15 cellular contexts compared by ENCODE assay signal in genomic region chr6:168699631-168700315, GRCh38.
DNase-seq lines count a peak whose midpoint lies in the region; ATAC-seq and TF ChIP-seq lines count a peak whose summit lies in the region.
"Had no signal": no experiment of that assay in that cellular context is flagged by ENCODE, and none has a peak within 500 bp of the region (broad histone marks: within the 10 kb centered on the region; RNA-seq: fewer than 3 reads in every experiment).

No MANE protein-coding gene starts in this region.

- intact Hi-C loops in aorta (cut with DNase I) = no loop called here

- H3K4me1 ChIP-seq in SK-N-SH (ENCODE audit: control insufficient read depth in 1 of 2, insufficient read depth in 2 of 2, low read depth in 1 of 2, low read length in 1 of 2) (peaks cover 0 to 40% of the 10 kb centered on the region in 2 experiments; a peak in 1 of 4 replicates), aorta (ENCODE audit: control insufficient read depth in 1 of 2, insufficient read depth in 2 of 2, low read length in 2 of 2) (no peaks in the 10 kb centered on the region)
- H3K4me1 ChIP-seq: gastrocnemius medialis had no signal

- DNase-seq in SK-N-SH (peak; percentile 79), globus pallidus (ENCODE audit: low spot score) (peak; percentile 78), nucleus accumbens (lab: John Stamatoyannopoulos, UW) (peak in 51 of 56 donors; percentile 13 to 81 (median 44)), aorta (peak; percentile 63 to 80), NCI-H82 (lab: John Stamatoyannopoulos, UW) (no peak)
- DNase-seq in activated naive CD8-positive, alpha-beta T cell treated with anti-CD3 and anti-CD28 coated beads, Interleukin-2, amount 50 U/mL, for 24 hours = no peak
- DNase-seq: CD8-positive, alpha-beta memory T cell; gastrocnemius medialis; left cardiac atrium; naive thymus-derived CD4-positive, alpha-beta T cell; stimulated activated naive CD8-positive, alpha-beta T cell treated with anti-CD3 and anti-CD28 coated beads, Interleukin-15, amount 100 ng/mL, for 72 hours had no signal

- no peaks in the 10 kb centered on the region for H4K20me1 ChIP-seq in SK-N-SH (ENCODE audit: insufficient read depth)

- no peak overlapping the region for H3K27ac Mint-ChIP-seq in activated naive CD8-positive, alpha-beta T cell treated with anti-CD3 and anti-CD28 coated beads, Interleukin-2, amount 50 U/mL, for 24 hours
- H3K27ac Mint-ChIP-seq: activated T-helper 1 cell treated with anti-CD3 and anti-CD28 coated beads, Interleukin-12 subunit alpha, Interleukin-12 subunit beta, Interleukin-2, Interleukin-4 antibody, amounts not matched to agents 30 ng/mL and 10 ng/mL and 1 ng/mL, durations not matched to agents 14 hours and 24 hours and 36 hours; CD8-positive, alpha-beta memory T cell; naive thymus-derived CD4-positive, alpha-beta T cell; stimulated activated naive CD8-positive, alpha-beta T cell treated with anti-CD3 and anti-CD28 coated beads, Interleukin-15, amount 100 ng/mL, for 72 hours had no signal

- no peak for TF ChIP-seq RAD21 in SK-N-SH (IDR thresholded peaks at IDR 0.05; ENCODE audit: low read length)

- H3K9me3 Mint-ChIP-seq in activated naive CD8-positive, alpha-beta T cell treated with anti-CD3 and anti-CD28 coated beads, Interleukin-2, amount 50 U/mL, for 24 hours = peaks cover 3% of the 10 kb centered on the region
- H3K9me3 Mint-ChIP-seq: activated T-helper 1 cell treated with anti-CD3 and anti-CD28 coated beads, Interleukin-12 subunit alpha, Interleukin-12 subunit beta, Interleukin-2, Interleukin-4 antibody, amounts not matched to agents 30 ng/mL and 10 ng/mL and 1 ng/mL, durations not matched to agents 14 hours and 24 hours and 36 hours; stimulated activated naive CD8-positive, alpha-beta T cell treated with anti-CD3 and anti-CD28 coated beads, Interleukin-15, amount 100 ng/mL, for 72 hours had no signal

- no peaks in the 10 kb centered on the region for H3K36me3 ChIP-seq in SK-N-SH (replicated peaks in 1 of 2; ENCODE audit: control insufficient read depth in 1 of 2, insufficient read depth in 2 of 2, low read length in 1 of 2)
- no peaks in the 10 kb centered on the region for H3K36me3 ChIP-seq in aorta (ENCODE audit: control insufficient read depth in 1 of 2, insufficient read depth in 2 of 2, low read length in 1 of 2)
- H3K36me3 ChIP-seq: gastrocnemius medialis had no signal

- CTCF ChIA-PET in SK-N-SH (lab: Yijun Ruan, JAX) = interaction anchor here (1.5 to 5.6 kb wide), 2 partner anchors 11 to 12 kb away, joined by 4 to 50 read pairs; no protein-coding TSS in a partner anchor

- H2AFZ ChIP-seq in SK-N-SH (ENCODE audit: low read depth) = no peak overlapping the region

- no peaks in the 10 kb centered on the region for H3K79me2 ChIP-seq in SK-N-SH (ENCODE audit: insufficient read depth)

- peaks cover 3% of the 10 kb centered on the region for H3K27me3 Mint-ChIP-seq in activated naive CD8-positive, alpha-beta T cell treated with anti-CD3 and anti-CD28 coated beads, Interleukin-2, amount 50 U/mL, for 24 hours

- WGBS in SK-N-SH (ENCODE audit: low lambda C conversion rate) = 23% methylated on average over 8 of the region's 15 CpGs
- WGBS in aorta, 2 donors = 15 to 16% methylated on average over 15 of the region's 15 CpGs

- no peak for TF ChIP-seq CTCF in SK-N-SH (IDR thresholded peaks at IDR 0.05)

- H3K4me3 Mint-ChIP-seq in activated naive CD8-positive, alpha-beta T cell treated with anti-CD3 and anti-CD28 coated beads, Interleukin-2, amount 50 U/mL, for 24 hours = no peak overlapping the region
- H3K4me3 Mint-ChIP-seq: activated T-helper 1 cell treated with anti-CD3 and anti-CD28 coated beads, Interleukin-12 subunit alpha, Interleukin-12 subunit beta, Interleukin-2, Interleukin-4 antibody, amounts not matched to agents 30 ng/mL and 10 ng/mL and 1 ng/mL, durations not matched to agents 14 hours and 24 hours and 36 hours; CD8-positive, alpha-beta memory T cell; naive thymus-derived CD4-positive, alpha-beta T cell; stimulated activated naive CD8-positive, alpha-beta T cell treated with anti-CD3 and anti-CD28 coated beads, Interleukin-15, amount 100 ng/mL, for 72 hours had no signal

- no peak for TF ChIP-seq EP300 in SK-N-SH (IDR thresholded peaks at IDR 0.05; ENCODE audit: borderline replicate concordance in 1 of 2, low read depth in 1 of 2, low read length in 1 of 2)

- H3K9me2 ChIP-seq in SK-N-SH = no peaks in the 10 kb centered on the region

- no peak overlapping the region for H3K4me2 ChIP-seq in SK-N-SH

- no peak overlapping the region; a peak in 1 of 4 replicates for H3K4me3 ChIP-seq in SK-N-SH (ENCODE audit: low read depth in 2 of 2, low read length in 1 of 2)
- no peak overlapping the region for H3K4me3 ChIP-seq in aorta (ENCODE audit: low read length in 2 of 2)
- H3K4me3 ChIP-seq: gastrocnemius medialis, skin epidermis had no signal

- H3F3A ChIP-seq in SK-N-SH (replicated peaks; ENCODE audit: insufficient read depth) = no peaks in the 10 kb centered on the region

- no peaks in the 10 kb centered on the region for H3K36me3 Mint-ChIP-seq in activated naive CD8-positive, alpha-beta T cell treated with anti-CD3 and anti-CD28 coated beads, Interleukin-2, amount 50 U/mL, for 24 hours (ENCODE audit: low read depth)
- H3K36me3 Mint-ChIP-seq: CD8-positive, alpha-beta memory T cell; naive thymus-derived CD4-positive, alpha-beta T cell had no signal

- H3K9me3 ChIP-seq in SK-N-SH (no peaks in the 10 kb centered on the region), aorta (ENCODE audit: control insufficient read depth, low read length) (no peaks in the 10 kb centered on the region)
- H3K9me3 ChIP-seq: gastrocnemius medialis had no signal

- H3K27me3 ChIP-seq in SK-N-SH (ENCODE audit: insufficient read depth) (no peaks in the 10 kb centered on the region), aorta (ENCODE audit: control insufficient read depth in 1 of 2, insufficient read depth in 2 of 2, low read length in 1 of 2) (no peaks in the 10 kb centered on the region)

- POLR2A ChIA-PET in SK-N-SH (lab: Yijun Ruan, JAX) = interaction anchor here (0.5 to 0.6 kb wide), 2 partner anchors 27 to 45 kb away, joined by 3 read pairs; no protein-coding TSS in a partner anchor

- no peak overlapping the region for H3K9ac ChIP-seq in SK-N-SH

- H3K4me1 Mint-ChIP-seq in activated naive CD8-positive, alpha-beta T cell treated with anti-CD3 and anti-CD28 coated beads, Interleukin-2, amount 50 U/mL, for 24 hours = no peaks in the 10 kb centered on the region
- H3K4me1 Mint-ChIP-seq: CD8-positive, alpha-beta memory T cell; naive thymus-derived CD4-positive, alpha-beta T cell; stimulated activated naive CD8-positive, alpha-beta T cell treated with anti-CD3 and anti-CD28 coated beads, Interleukin-15, amount 100 ng/mL, for 72 hours had no signal

- H3K27ac ChIP-seq in SK-N-SH (ENCODE audit: low read depth in 2 of 2, low read length in 1 of 2) (peak overlapping the region in 1 of 2 experiments; percentile 51; a peak in 2 of 4 replicates), aorta (ENCODE audit: low read depth in 1 of 2, low read length in 2 of 2) (no peak overlapping the region)
- H3K27ac ChIP-seq: gastrocnemius medialis, skin epidermis had no signal

- ATAC-seq in SK-N-SH treated with all-trans-retinoic acid at 6 μM for 48 hours (no peak), aorta (ENCODE audit: low FRiP score) (peak; percentile 67), HG03378 (IDR thresholded peaks at IDR 0.05; ENCODE audit: unreplicated experiment) (no peak)
- no peak for ATAC-seq in activated naive CD8-positive, alpha-beta T cell treated with anti-CD3 and anti-CD28 coated beads, Interleukin-2, amount 50 U/mL, for 24 hours
- ATAC-seq: gastrocnemius medialis; naive thymus-derived CD4-positive, alpha-beta T cell; stimulated activated naive CD8-positive, alpha-beta T cell treated with anti-CD3 and anti-CD28 coated beads, Interleukin-15, amount 100 ng/mL, for 72 hours had no signal

TF ChIP-seq in SK-N-SH, 30 proteins besides CTCF, POLR2A, EP300 and RAD21 (continues in another document):
- no peak for TF ChIP-seq FOXJ3 (CRISPR knock-in tag; IDR thresholded peaks at IDR 0.05)
- TF ChIP-seq GATA2 (CRISPR knock-in tag; IDR thresholded peaks at IDR 0.05) = no peak
- no peak for TF ChIP-seq SIN3A (IDR thresholded peaks at IDR 0.05; ENCODE audit: borderline replicate concordance, low read depth, low read length)
- no peak for TF ChIP-seq FOSL2 (IDR thresholded peaks at IDR 0.05; ENCODE audit: borderline replicate concordance, low read depth)
- TF ChIP-seq CHD2 (IDR thresholded peaks at IDR 0.05; ENCODE audit: low read length, partially characterized antibody) = no peak
- TF ChIP-seq POLR2AphosphoS5 (IDR thresholded peaks at IDR 0.05; ENCODE audit: low read depth, low read length) = no peak
- TF ChIP-seq TAF1 (IDR thresholded peaks at IDR 0.05; ENCODE audit: borderline replicate concordance, low read depth, low read length) = no peak

TF ChIP-seq in SK-N-SH treated with all-trans-retinoic acid at 6 μM for 48 hours, 23 proteins besides CTCF, POLR2A, EP300 and RAD21 (continues in another document):
- TF ChIP-seq ZFP3 (CRISPR knock-in tag; IDR thresholded peaks at IDR 0.05) (no peak), ARNTL (CRISPR knock-in tag; IDR thresholded peaks at IDR 0.05; ENCODE audit: borderline replicate concordance, low read depth) (no peak), ZNF565 (CRISPR knock-in tag; conservative IDR thresholded peaks at IDR 0.05; ENCODE audit: low read depth) (no peak), SNAI2 (CRISPR knock-in tag; IDR thresholded peaks at IDR 0.05) (no peak), CSDC2 (CRISPR knock-in tag; IDR thresholded peaks at IDR 0.05) (no peak), ZNF70 (CRISPR knock-in tag; IDR thresholded peaks at IDR 0.05) (no peak), OSR1 (CRISPR knock-in tag; IDR thresholded peaks at IDR 0.05) (no peak), CSRNP3 (CRISPR knock-in tag; IDR thresholded peaks at IDR 0.05) (no peak), PPARA (CRISPR knock-in tag; IDR thresholded peaks at IDR 0.05; ENCODE audit: borderline replicate concordance) (no peak), ZC3H10 (CRISPR knock-in tag; IDR thresholded peaks at IDR 0.05) (no peak), GLIS3 (CRISPR knock-in tag; IDR thresholded peaks at IDR 0.05) (no peak)

Comparison
In these comparisons a context has a peak if more than half of its experiments do, and no peak if none do; other contexts are left out.
1. DNase-seq: peak in SK-N-SH (single experiment), globus pallidus (single experiment), nucleus accumbens (51 of 56) and aorta (2 of 2); none in NCI-H82 (single experiment) and activated naive CD8-positive, alpha-beta T cell treated with anti-CD3 and anti-CD28 coated beads, Interleukin-2, amount 50 U/mL, for 24 hours (single experiment).